Comparison of ENCODE assay signal across 8 cellular contexts in the genomic region with DNA sequence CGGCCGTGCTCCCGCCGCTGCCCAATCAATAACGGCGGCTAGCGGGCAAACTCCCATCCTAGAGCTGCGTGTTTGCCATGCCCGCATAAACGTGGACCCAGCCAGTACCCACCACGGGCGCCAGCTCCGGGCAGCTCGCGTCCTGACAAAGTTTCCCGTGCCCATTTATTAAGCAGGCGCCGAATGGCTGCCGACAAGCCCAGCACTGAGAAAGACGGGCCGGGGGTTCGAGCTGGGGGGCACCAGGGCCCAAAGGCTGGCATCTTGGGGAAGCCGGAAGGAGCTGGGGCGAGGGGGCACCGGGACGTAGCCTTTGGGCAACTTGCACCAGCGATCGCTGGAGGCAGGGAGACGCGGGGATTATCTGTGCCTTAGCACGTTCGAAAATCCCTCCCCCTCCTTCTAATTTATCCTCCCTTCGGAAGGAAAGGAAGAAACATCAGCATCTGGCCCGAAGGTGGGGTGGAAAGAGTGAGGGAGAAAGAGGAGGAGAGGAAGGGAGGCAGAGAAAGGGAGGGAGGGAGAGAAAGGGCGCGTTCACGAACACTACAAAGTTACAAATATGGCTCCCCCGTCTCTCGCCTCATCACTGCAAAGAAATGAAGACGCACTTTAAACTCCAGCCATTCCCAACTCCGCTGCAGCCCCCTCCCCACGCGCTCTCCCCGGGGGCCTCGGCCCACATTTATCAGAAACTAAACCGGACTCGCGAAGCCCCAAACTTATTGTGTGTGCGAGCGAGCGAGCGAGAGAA. TPM values are rescaled to one million over a fixed set of nuclear protein-coding genes. Genes with fewer than 3 reads are reported as not detected.
A peak's percentile ranks its signal among the peaks of the same experiment; 100 is the strongest.
DNase-seq lines count a peak whose midpoint lies in the region; ATAC-seq and TF ChIP-seq lines count a peak whose summit lies in the region.

No MANE protein-coding gene starts in this region.

- H3K4me2 ChIP-seq in skeletal muscle satellite cell (ENCODE audit: low read length): peak overlapping the region; percentile 92

- H3K36me3 ChIP-seq in brain microvascular endothelial cell (replicated peaks): no peaks in the 10 kb centered on the region
- H3K36me3 ChIP-seq in skeletal muscle satellite cell (ENCODE audit: insufficient read depth, low read length): no peaks in the 10 kb centered on the region

- H3K27ac ChIP-seq in brain microvascular endothelial cell: peak overlapping the region; percentile 91

- no peaks in the 10 kb centered on the region for H3K36me3 Mint-ChIP-seq in T-cell

- peak in 2 of 4 experiments; percentile 7 to 17 for ATAC-seq in T-cell (replicated peaks in 1 of 4)
- ATAC-seq in GM18517 (IDR thresholded peaks at IDR 0.05; ENCODE audit: unreplicated experiment): no peak

- TF ChIP-seq CTCF in brain microvascular endothelial cell (IDR thresholded peaks at IDR 0.05; ENCODE audit: low read depth, low read length, missing control alignments): no peak

- peaks cover 41 to 43% (median 42%) of the 10 kb centered on the region in 3 donors for H3K4me1 Mint-ChIP-seq in T-cell

- in situ Hi-C loops in brain microvascular endothelial cell (cut with HindIII; ENCODE audit: low pct_ligation_motif_present, low sequenced_read_pairs): no loop called here

- H3K27me3 Mint-ChIP-seq in T-cell: peaks cover 0 to 1% of the 10 kb centered on the region in 2 donors

- no peaks in the 10 kb centered on the region for H3K27me3 ChIP-seq in brain microvascular endothelial cell (replicated peaks)
- no peaks in the 10 kb centered on the region for H3K27me3 ChIP-seq in skeletal muscle satellite cell (ENCODE audit: control insufficient read depth, insufficient read depth, low read length)

- H3K4me1 ChIP-seq in skeletal muscle satellite cell (ENCODE audit: control insufficient read depth, insufficient read depth, low read length): peaks cover 30% of the 10 kb centered on the region

- H3K9ac ChIP-seq in skeletal muscle satellite cell (ENCODE audit: low read depth, low read length): peak overlapping the region; percentile 96

- peak overlapping the region; percentile 91 to 92 for H3K27ac Mint-ChIP-seq in T-cell

- DNase-seq in DMS114 treated with DMSO at 0.1 percent for 48 hours (lab: John Stamatoyannopoulos, UW; ENCODE audit: unreplicated experiment): peak; percentile 42
- peak; percentile 37 for DNase-seq in HuH-7 (ENCODE audit: low spot score)
- peak in 12 of 34 experiments; percentile 14 to 57 (median 33) for DNase-seq in T-cell
- DNase-seq in brain microvascular endothelial cell: peak; percentile 31
- DNase-seq in T1000 (lab: John Stamatoyannopoulos, UW): no peak

- H3K4me3 ChIP-seq in brain microvascular endothelial cell (ENCODE audit: low read depth, low read length) (peak overlapping the region; percentile 95), iPS-18c (ENCODE audit: insufficient read depth, low read depth, low read length) (peak overlapping the region; percentile 99), skeletal muscle satellite cell (ENCODE audit: low read length) (peak overlapping the region; percentile 99)

- CTCF ChIA-PET in T-cell (lab: Charles Lee): interaction anchor here (0.6 to 1.4 kb wide), 3 partner anchors 9 to 36 kb away, joined by 3 to 6 read pairs (median 4); no protein-coding TSS in a partner anchor

- peak overlapping the region; percentile 90 to 98 (median 91) for H3K4me3 Mint-ChIP-seq in T-cell

- H3K9me3 ChIP-seq in iPS-18c (ENCODE audit: control insufficient read depth, insufficient read depth, low read length) (no peaks in the 10 kb centered on the region), skeletal muscle satellite cell (replicated peaks; ENCODE audit: low read length) (no peaks in the 10 kb centered on the region)

- no peaks in the 10 kb centered on the region for H3K9me3 Mint-ChIP-seq in T-cell

- POLR2A ChIA-PET in T-cell (lab: Charles Lee): interaction anchor here (0.6 to 0.9 kb wide), 2 partner anchors 24 to 523 kb away, joined by 3 to 6 read pairs; no protein-coding TSS in a partner anchor

RNA-seq across cellular contexts. Expression of a gene that starts 1.1 kb away (rescaled TPM):
- 100 to 1,000 TPM in 4 of 5 donors, 10 to 100 TPM in 1; 93.2 to 123 (median 116) TPM for total RNA-seq in T-cell
- 29.4 and 31.5 TPM in 2 replicates for total RNA-seq in skeletal muscle satellite cell (2012; rRNA removed)
